ENCODE assay signal across 19 cellular contexts in the genomic region with DNA sequence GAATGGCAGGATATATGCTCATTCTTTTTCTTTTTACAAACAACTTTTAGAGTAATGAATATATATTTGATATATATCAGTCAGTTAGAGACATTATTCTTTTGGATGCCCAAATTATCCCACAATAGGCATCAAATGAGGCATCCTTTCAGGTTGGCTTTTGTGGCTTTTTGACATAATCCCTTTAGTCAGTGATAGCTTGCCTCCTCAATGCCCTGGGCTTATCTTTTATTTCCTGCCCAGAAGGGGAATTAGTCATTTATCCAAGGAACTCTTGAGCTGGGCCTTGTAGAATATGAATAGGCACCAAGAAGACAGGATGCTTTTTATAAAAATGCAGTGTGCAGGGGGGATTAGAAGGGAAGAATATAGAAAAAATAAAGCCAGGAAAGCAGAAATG. TPM values are rescaled to one million over a fixed set of nuclear protein-coding genes. Genes with fewer than 3 reads are reported as not detected.
DNase-seq lines count a peak whose midpoint lies in the region; ATAC-seq and TF ChIP-seq lines count a peak whose summit lies in the region.
"Had no signal": no experiment of that assay in that cellular context is flagged by ENCODE, and none has a peak within 500 bp of the region (broad histone marks: within the 10 kb centered on the region; RNA-seq: fewer than 3 reads in every experiment).

No MANE protein-coding gene starts in this region.

- H3K4me3 Mint-ChIP-seq in stimulated activated naive CD8-positive, alpha-beta T cell treated with anti-CD3 and anti-CD28 coated beads, Interleukin-15, amount 100 ng/mL, for 72 hours, result no peak overlapping the region
- H3K4me3 Mint-ChIP-seq: CD14-positive monocyte; CD4-positive, alpha-beta memory T cell; GM23338 had no signal

- ATAC-seq in foreskin keratinocyte (peak; percentile 36), HG02759 (IDR thresholded peaks at IDR 0.05; ENCODE audit: unreplicated experiment) (no peak)
- ATAC-seq in stimulated activated naive CD8-positive, alpha-beta T cell treated with anti-CD3 and anti-CD28 coated beads, Interleukin-15, amount 100 ng/mL, for 72 hours, result no peak
- ATAC-seq: A549, GM23338 had no signal

- H3K9me3 Mint-ChIP-seq in stimulated activated naive CD8-positive, alpha-beta T cell treated with anti-CD3 and anti-CD28 coated beads, Interleukin-15, amount 100 ng/mL, for 72 hours, result no peaks in the 10 kb centered on the region
- H3K9me3 Mint-ChIP-seq: CD14-positive monocyte; CD4-positive, alpha-beta memory T cell; GM23338 had no signal

- no peaks in the 10 kb centered on the region for H3K4me1 ChIP-seq in foreskin keratinocyte
- H3K4me1 ChIP-seq: A549, BLaER1 had no signal

- H3K4me1 Mint-ChIP-seq in stimulated activated naive CD8-positive, alpha-beta T cell treated with anti-CD3 and anti-CD28 coated beads, Interleukin-15, amount 100 ng/mL, for 72 hours, result no peaks in the 10 kb centered on the region
- H3K4me1 Mint-ChIP-seq: CD4-positive, alpha-beta memory T cell; GM23338 had no signal

- no peak for TF ChIP-seq CTCF in foreskin keratinocyte (conservative IDR thresholded peaks at IDR 0.05)

- no peak overlapping the region for H3K27ac ChIP-seq in foreskin keratinocyte
- H3K27ac ChIP-seq: A549, BLaER1 had no signal

- DNase-seq in ELR (ENCODE audit: low read depth) (peak; percentile 17), NCI-H82 (lab: John Stamatoyannopoulos, UW) (peak; percentile 64), foreskin keratinocyte (no peak), GM19238 (ENCODE audit: insufficient read length, low spot score) (no peak)
- DNase-seq in activated CD4-positive, alpha-beta T cell treated with anti-CD3 and anti-CD28 coated beads, Interleukin-2, amount 50 U/mL, for 4 hours, result no peak
- DNase-seq in stimulated activated naive CD8-positive, alpha-beta T cell treated with anti-CD3 and anti-CD28 coated beads, Interleukin-15, amount 100 ng/mL, for 72 hours, result no peak
- DNase-seq: Calu3; CD4-positive, alpha-beta memory T cell; DMS 273 treated with DMSO at 0.1 percent for 48 hours; DMS53; DND-41; EL; HCEC 1CT; KG1 had no signal

- H3K27me3 Mint-ChIP-seq in stimulated activated naive CD8-positive, alpha-beta T cell treated with anti-CD3 and anti-CD28 coated beads, Interleukin-15, amount 100 ng/mL, for 72 hours, result no peaks in the 10 kb centered on the region

- H3K27ac Mint-ChIP-seq in stimulated activated naive CD8-positive, alpha-beta T cell treated with anti-CD3 and anti-CD28 coated beads, Interleukin-15, amount 100 ng/mL, for 72 hours, result peak overlapping the region in 1 of 2 donors; percentile 75
- H3K27ac Mint-ChIP-seq: CD14-positive monocyte; CD4-positive, alpha-beta memory T cell; GM23338 had no signal

- no peaks in the 10 kb centered on the region for H3K27me3 ChIP-seq in foreskin keratinocyte
- H3K27me3 ChIP-seq: BLaER1 had no signal

RNA-seq across cellular contexts. Expression of gene EPHX4, which starts 22.2 kb away (rescaled TPM):
- total RNA-seq in foreskin keratinocyte, result 2.0 and 3.4 TPM in 2 replicates
- 2.2 and 2.7 TPM in 2 replicates for polyA plus RNA-seq in foreskin keratinocyte
- total RNA-seq: GM23338 had no signal
- polyA plus RNA-seq: CD14-positive monocyte had no signal

RNA-seq across cellular contexts. Expression of gene SETSIP, which starts 23.3 kb away (rescaled TPM):
- total RNA-seq in foreskin keratinocyte, result 0.20 and 0.25 TPM in 2 replicates
- not detected in 2 replicates for polyA plus RNA-seq in foreskin keratinocyte
- total RNA-seq: Calu3; CD4-positive, alpha-beta memory T cell had no signal
- polyA plus RNA-seq: CD14-positive monocyte; CD4-positive, alpha-beta memory T cell had no signal

RNA-seq across cellular contexts. Expression of gene BTBD8, which starts 28.2 kb away (rescaled TPM):
- total RNA-seq in foreskin keratinocyte, result 1.4 and 2.4 TPM in 2 replicates
- 0.30 and 0.34 TPM in 2 replicates for polyA plus RNA-seq in foreskin keratinocyte

Comparison
In these comparisons a context has a peak if more than half of its experiments do, and no peak if none do; other contexts are left out.
1. DNase-seq: peak in ELR (single experiment) and NCI-H82 (single experiment); none in foreskin keratinocyte (0 of 2), GM19238 (single experiment), activated CD4-positive, alpha-beta T cell treated with anti-CD3 and anti-CD28 coated beads, Interleukin-2, amount 50 U/mL, for 4 hours (0 of 2) and stimulated activated naive CD8-positive, alpha-beta T cell treated with anti-CD3 and anti-CD28 coated beads, Interleukin-15, amount 100 ng/mL, for 72 hours (0 of 2).